ENCODE assay signal across 14 cellular contexts in genomic region chr17:28500712-28501379, GRCh38. TPM values are rescaled to one million over a fixed set of nuclear protein-coding genes. Genes with fewer than 3 reads are reported as not detected.
DNase-seq lines count a peak whose midpoint lies in the region; ATAC-seq and TF ChIP-seq lines count a peak whose summit lies in the region.
"Had no signal": no experiment of that assay in that cellular context is flagged by ENCODE, and none has a peak within 500 bp of the region (broad histone marks: within the 10 kb centered on the region; RNA-seq: fewer than 3 reads in every experiment).

No MANE protein-coding gene starts in this region.

- H3K9me3 ChIP-seq in lower lobe of right lung = no peaks in the 10 kb centered on the region
- H3K9me3 ChIP-seq: right atrium auricular region had no signal

- ATAC-seq in HG03520 (IDR thresholded peaks at IDR 0.05; ENCODE audit: unreplicated experiment) (peak; percentile 57), lower lobe of right lung (no peak)

- no peaks in the 10 kb centered on the region for H3K36me3 ChIP-seq in lower lobe of right lung
- H3K36me3 ChIP-seq: cardiac muscle cell, right atrium auricular region had no signal

- H3K4me1 ChIP-seq in lower lobe of right lung = no peaks in the 10 kb centered on the region
- H3K4me1 ChIP-seq: right atrium auricular region had no signal

- H3K4me3 ChIP-seq in GM12864 (ENCODE audit: low read depth, low read length) (peak overlapping the region; percentile 23; the same call in 1 of the 2 replicates), lower lobe of right lung (no peak overlapping the region)
- H3K4me3 ChIP-seq: cardiac muscle cell, right atrium auricular region had no signal

- no peak overlapping the region for H3K27ac ChIP-seq in lower lobe of right lung
- H3K27ac ChIP-seq: cardiac muscle cell, right atrium auricular region had no signal

- no peaks in the 10 kb centered on the region for H3K27me3 ChIP-seq in lower lobe of right lung (ENCODE audit: low read depth)
- H3K27me3 ChIP-seq: cardiac muscle cell, right atrium auricular region had no signal

- TF ChIP-seq CTCF in GM12864 (IDR thresholded peaks at IDR 0.05; ENCODE audit: low read depth, low read length, missing control alignments) (no peak), lower lobe of right lung (IDR thresholded peaks at IDR 0.05) (no peak)

- intact Hi-C loops in lower lobe of right lung (cut with DNase I) = no loop called here

- DNase-seq in GM12864 (ENCODE audit: low read depth) (peak; percentile 53), GM19240 (ENCODE audit: insufficient read length, low spot score) (peak; percentile 76), lower lobe of right lung (peak; percentile 28), NCI-H2227 (lab: John Stamatoyannopoulos, UW; ENCODE audit: unreplicated experiment) (no peak), NCI-H146 treated with DMSO at 0.1 percent for 48 hours (lab: John Stamatoyannopoulos, UW; ENCODE audit: unreplicated experiment) (no peak)
- DNase-seq in stimulated activated naive CD4-positive, alpha-beta T cell treated with Interleukin-2 at 50 U/mL for 16 hours (lab: John Stamatoyannopoulos, UW) = no peak
- no peak for DNase-seq in activated effector memory CD4-positive, alpha-beta T cell treated with anti-CD3 and anti-CD28 coated beads, Interleukin-2, amount 50 U/mL, for 16 hours
- DNase-seq: activated T-cell treated with anti-CD3 and anti-CD28 coated beads, Interleukin-2, amount 50 U/mL, for 48 hours; HCEC 1CT; NCI-H510A had no signal

RNA-seq across cellular contexts. Expression of gene FOXN1, which starts 5.3 kb away (rescaled TPM):
- total RNA-seq in lower lobe of right lung = 0.15 TPM
- total RNA-seq: kidney epithelial cell, right atrium auricular region had no signal

RNA-seq across cellular contexts. Expression of gene SLC13A2, which starts 27.4 kb away (rescaled TPM):
- total RNA-seq in lower lobe of right lung = not detected
- total RNA-seq: cardiac muscle cell, kidney epithelial cell, right atrium auricular region had no signal

RNA-seq across cellular contexts. Expression of gene UNC119, which starts 51.6 kb away (rescaled TPM):
- 27.0 TPM for total RNA-seq in lower lobe of right lung

Comparison
In these comparisons a context has a peak if more than half of its experiments do, and no peak if none do; other contexts are left out.
1. DNase-seq: peak in GM12864 (single experiment), GM19240 (single experiment) and lower lobe of right lung (single experiment); none in stimulated activated naive CD4-positive, alpha-beta T cell treated with Interleukin-2 at 50 U/mL for 16 hours (single experiment), NCI-H2227 (single experiment), activated effector memory CD4-positive, alpha-beta T cell treated with anti-CD3 and anti-CD28 coated beads, Interleukin-2, amount 50 U/mL, for 16 hours (single experiment) and NCI-H146 treated with DMSO at 0.1 percent for 48 hours (single experiment).